Comparison of ENCODE assay signal across 8 cellular contexts in genomic region chr12:12812605-12813119, GRCh38. TPM values are rescaled to one million over a fixed set of nuclear protein-coding genes. Genes with fewer than 3 reads are reported as not detected.
DNase-seq lines count a peak whose midpoint lies in the region; ATAC-seq and TF ChIP-seq lines count a peak whose summit lies in the region.

No MANE protein-coding gene starts in this region.

- H3K9ac ChIP-seq in MM.1S (ENCODE audit: low read length), result no peak overlapping the region
- peak overlapping the region in 1 of 2 donors; percentile 38 for H3K9ac ChIP-seq in duodenal mucosa (ENCODE audit: low read depth in 1 of 2, low read length in 2 of 2)

- BruUV-seq in Calu3 (replicated peaks; lab: Mats Ljungman, UMichigan), result no TSS peak

- H3K4me1 ChIP-seq in MM.1S (ENCODE audit: low read length), result peaks cover 45% of the 10 kb centered on the region
- H3K4me1 ChIP-seq in duodenal mucosa (ENCODE audit: control insufficient read depth in 1 of 2, insufficient read depth in 2 of 2, low read length in 2 of 2), result peaks cover 24 to 33% of the 10 kb centered on the region in 2 donors
- peaks cover 37% of the 10 kb centered on the region for H3K4me1 ChIP-seq in osteoblast (ENCODE audit: insufficient read depth, low read length)

- CTCF ChIA-PET in Calu3 (lab: Charles Lee), result interaction anchor here (0.7 to 2.8 kb wide), 13 partner anchors 9 to 163 kb away, joined by 3 to 17 read pairs (median 4); partner anchors contain the start of gene GPRC5A

- no peak for ATAC-seq in GM18907 (IDR thresholded peaks at IDR 0.05; ENCODE audit: unreplicated experiment)
- ATAC-seq in stimulated activated naive B cell treated with anti-CD40 and anti-IgM and Interleukin-4, amounts not matched to agents 10 μg/mL and 1 μg/mL and 100 μg/mL, for 72 hours (replicated peaks), result no peak

- no peaks in the 10 kb centered on the region; the same call in 1 of the 2 replicates for H3K36me3 ChIP-seq in MM.1S (replicated peaks; ENCODE audit: insufficient read depth, low read length)
- H3K36me3 ChIP-seq in duodenal mucosa (ENCODE audit: control insufficient read depth in 1 of 2, insufficient read depth in 2 of 2, low read length in 2 of 2), result no peaks in the 10 kb centered on the region
- peaks cover 13% of the 10 kb centered on the region for H3K36me3 ChIP-seq in osteoblast (ENCODE audit: insufficient read depth, low read length)

- H3K27ac ChIP-seq in MM.1S (ENCODE audit: low read length) (no peak overlapping the region), duodenal mucosa (ENCODE audit: low read depth, low read length) (no peak overlapping the region), osteoblast (ENCODE audit: low read depth, low read length) (no peak overlapping the region)

- H2AFZ ChIP-seq in MM.1S (ENCODE audit: low read length), result peak overlapping the region; percentile 76
- H2AFZ ChIP-seq in osteoblast (ENCODE audit: low read length), result peak overlapping the region; percentile 52

- no peaks in the 10 kb centered on the region for H3K9me3 ChIP-seq in MM.1S (replicated peaks; ENCODE audit: insufficient read depth, low read length)
- H3K9me3 ChIP-seq in duodenal mucosa (ENCODE audit: control insufficient read depth in 1 of 2, low read length in 2 of 2), result no peaks in the 10 kb centered on the region
- no peaks in the 10 kb centered on the region for H3K9me3 ChIP-seq in osteoblast (ENCODE audit: low read depth, low read length)

- H3K4me3 Mint-ChIP-seq in Calu3 (ENCODE audit: low read depth, unreplicated experiment), result peak overlapping the region; percentile 88
- H3K4me3 Mint-ChIP-seq in stimulated activated naive B cell treated with anti-CD40 and anti-IgM and Interleukin-4, amounts not matched to agents 10 μg/mL and 1 μg/mL and 100 μg/mL, for 72 hours, result peak overlapping the region in 1 of 2 donors; percentile 99

- no peaks in the 10 kb centered on the region for H3K9me2 ChIP-seq in MM.1S (replicated peaks; ENCODE audit: insufficient read depth, low read length)

- H3K36me3 Mint-ChIP-seq in Calu3 (ENCODE audit: insufficient read depth, unreplicated experiment), result peaks cover 46% of the 10 kb centered on the region
- H3K36me3 Mint-ChIP-seq in stimulated activated naive B cell treated with anti-CD40 and anti-IgM and Interleukin-4, amounts not matched to agents 10 μg/mL and 1 μg/mL and 100 μg/mL, for 72 hours, result peaks cover 23% of the 10 kb centered on the region in 2 donors

- peaks cover 18% of the 10 kb centered on the region for H3F3A ChIP-seq in MM.1S (ENCODE audit: insufficient read depth, low read length)

- no peaks in the 10 kb centered on the region for H3K27me3 Mint-ChIP-seq in Calu3 (ENCODE audit: unreplicated experiment)
- no peaks in the 10 kb centered on the region for H3K27me3 Mint-ChIP-seq in stimulated activated naive B cell treated with anti-CD40 and anti-IgM and Interleukin-4, amounts not matched to agents 10 μg/mL and 1 μg/mL and 100 μg/mL, for 72 hours

- no peaks in the 10 kb centered on the region for H3K9me3 Mint-ChIP-seq in Calu3 (ENCODE audit: low read depth, unreplicated experiment)
- no peaks in the 10 kb centered on the region for H3K9me3 Mint-ChIP-seq in stimulated activated naive B cell treated with anti-CD40 and anti-IgM and Interleukin-4, amounts not matched to agents 10 μg/mL and 1 μg/mL and 100 μg/mL, for 72 hours

- peak overlapping the region; percentile 100; the same call in 1 of the 2 replicates for H3K4me3 ChIP-seq in MM.1S (ENCODE audit: low read length)
- peak overlapping the region; percentile 91 to 92 for H3K4me3 ChIP-seq in duodenal mucosa (ENCODE audit: low read depth in 1 of 2, low read length in 2 of 2)
- peak overlapping the region; percentile 81 for H3K4me3 ChIP-seq in osteoblast (ENCODE audit: insufficient read depth, low read length)

- H3K4me2 ChIP-seq in MM.1S (ENCODE audit: low read depth, low read length), result peak overlapping the region; percentile 27; the same call in 1 of the 2 replicates
- H3K4me2 ChIP-seq in osteoblast (ENCODE audit: insufficient read depth, low read length), result peak overlapping the region; percentile 96

- no peak for DNase-seq in Calu3
- DNase-seq in MM.1S, result no peak
- DNase-seq in osteoblast (ENCODE audit: insufficient read length, low spot score, missing footprints), result no peak
- no peak for DNase-seq in stimulated activated naive B cell treated with anti-CD40 and anti-IgM and Interleukin-4, amounts not matched to agents 10 μg/mL and 1 μg/mL and 100 μg/mL, for 72 hours
- no peak for DNase-seq in epidermal melanocyte (ENCODE audit: insufficient read length, low spot score)
- no peak for DNase-seq in SHP77 treated with DMSO at 0.1 percent for 48 hours (lab: John Stamatoyannopoulos, UW)

- H3K27me3 ChIP-seq in MM.1S (replicated peaks; ENCODE audit: insufficient read depth, low read length) (no peaks in the 10 kb centered on the region), duodenal mucosa (ENCODE audit: control insufficient read depth in 1 of 2, insufficient read depth in 2 of 2, low read length in 2 of 2) (no peaks in the 10 kb centered on the region), osteoblast (ENCODE audit: insufficient read depth, low read length) (no peaks in the 10 kb centered on the region)

- H3K4me1 Mint-ChIP-seq in Calu3 (ENCODE audit: low read depth, unreplicated experiment), result peaks cover 60% of the 10 kb centered on the region
- H3K4me1 Mint-ChIP-seq in stimulated activated naive B cell treated with anti-CD40 and anti-IgM and Interleukin-4, amounts not matched to agents 10 μg/mL and 1 μg/mL and 100 μg/mL, for 72 hours, result peaks cover 35 to 59% of the 10 kb centered on the region in 2 donors

- no peaks in the 10 kb centered on the region for H4K20me1 ChIP-seq in MM.1S (ENCODE audit: insufficient read depth, low read length)
- H4K20me1 ChIP-seq in osteoblast (ENCODE audit: insufficient read depth, low read length), result no peaks in the 10 kb centered on the region

- intact Hi-C loops in Calu3 (cut with micrococcal nuclease; ENCODE audit: unreplicated experiment), result loop anchor here (5.0 kb wide), 1 partner anchor 170 kb away; no protein-coding TSS in a partner anchor

- H3K79me2 ChIP-seq in MM.1S (ENCODE audit: low read length), result peaks cover 46% of the 10 kb centered on the region
- H3K79me2 ChIP-seq in osteoblast (ENCODE audit: insufficient read depth, low read length), result peaks cover 45% of the 10 kb centered on the region

- H3K27ac Mint-ChIP-seq in Calu3 (ENCODE audit: unreplicated experiment), result peak overlapping the region; percentile 95
- no peak overlapping the region for H3K27ac Mint-ChIP-seq in stimulated activated naive B cell treated with anti-CD40 and anti-IgM and Interleukin-4, amounts not matched to agents 10 μg/mL and 1 μg/mL and 100 μg/mL, for 72 hours

- TF ChIP-seq CTCF in Calu3 (IDR thresholded peaks at IDR 0.05; ENCODE audit: unreplicated experiment) (no peak), MM.1S (IDR thresholded peaks at IDR 0.05; ENCODE audit: low read length) (no peak), osteoblast (IDR thresholded peaks at IDR 0.05; ENCODE audit: extremely low read depth, low read depth, low read length) (no peak)

RNA-seq across cellular contexts. Expression of gene DDX47, which starts 0.5 kb away (rescaled TPM):
- total RNA-seq in Calu3 (2022) (60.2 and 60.5 TPM in 2 replicates), osteoblast (60.8 and 63.6 TPM in 2 replicates)

RNA-seq across cellular contexts. Expression of gene APOLD1, which starts 27.2 kb away (rescaled TPM):
- 5.2 and 5.3 TPM in 2 replicates for total RNA-seq in Calu3 (2022)
- 3.2 and 3.3 TPM in 2 replicates for total RNA-seq in osteoblast
